In the genomic region with DNA sequence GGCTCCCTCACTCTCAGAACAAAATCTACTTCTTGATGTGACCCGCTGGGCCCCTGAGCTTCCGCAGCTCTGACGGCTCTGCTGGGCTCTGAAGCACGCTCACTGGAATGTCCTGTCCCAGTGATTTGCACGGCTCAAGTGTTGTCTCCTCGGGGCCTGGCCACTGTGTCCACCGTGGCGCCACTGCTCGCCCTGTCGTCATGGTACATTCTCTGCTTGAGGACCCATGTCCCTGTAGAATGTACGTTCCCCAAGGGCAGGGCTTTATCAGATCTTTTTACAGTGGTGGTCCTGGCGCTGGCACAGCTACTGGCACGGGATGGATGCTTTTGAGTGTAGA, we compare ENCODE assay signal across 12 cellular contexts. TPM values are rescaled to one million over a fixed set of nuclear protein-coding genes. Genes with fewer than 3 reads are reported as not detected.
DNase-seq lines count a peak whose midpoint lies in the region; ATAC-seq and TF ChIP-seq lines count a peak whose summit lies in the region.
"Had no signal": no experiment of that assay in that cellular context is flagged by ENCODE, and none has a peak within 500 bp of the region (broad histone marks: within the 10 kb centered on the region; RNA-seq: fewer than 3 reads in every experiment).

No MANE protein-coding gene starts in this region.

- WGBS in heart left ventricle, 4 donors: 55 to 71% (median 58%) methylated on average over 12 to 13 of the region's 13 CpGs

- peaks cover 3 to 62% (median 39%) of the 10 kb centered on the region in 12 donors for H3K4me1 ChIP-seq in heart left ventricle

- no peaks in the 10 kb centered on the region for H3K27me3 Mint-ChIP-seq in mesothelial cell of epicardium (ENCODE audit: low read depth)

- ATAC-seq in heart left ventricle: peak in 1 of 4 donors; percentile 25
- ATAC-seq in Right ventricle myocardium inferior: no peak
- peak; percentile 5 for ATAC-seq in left ventricle myocardium superior
- ATAC-seq in esophagus mucosa: no peak

- no peaks in the 10 kb centered on the region for H3K36me3 Mint-ChIP-seq in mesothelial cell of epicardium

- peaks cover 28% of the 10 kb centered on the region for H3K4me1 Mint-ChIP-seq in mesothelial cell of epicardium

- peaks cover 4% of the 10 kb centered on the region for H3K9me3 Mint-ChIP-seq in mesothelial cell of epicardium

- intact Hi-C loops in heart left ventricle (cut with DNase I): no loop called here
- intact Hi-C loops in Right ventricle myocardium inferior (cut with DNase I): no loop called here
- intact Hi-C loops in left ventricle myocardium superior (cut with micrococcal nuclease): no loop called here
- intact Hi-C loops in posterior vena cava (cut with DNase I): no loop called here

- TF ChIP-seq CTCF in heart left ventricle (IDR thresholded peaks at IDR 0.05) (no peak), mesothelial cell of epicardium (IDR thresholded peaks at IDR 0.05; ENCODE audit: unreplicated experiment) (no peak)

- peak overlapping the region; percentile 67 to 97 (median 82) for H3K27ac ChIP-seq in heart left ventricle

- H3K9me3 ChIP-seq in heart left ventricle: no peaks in the 10 kb centered on the region

- no peak overlapping the region for H3K4me3 Mint-ChIP-seq in mesothelial cell of epicardium

- no peak for DNase-seq in heart left ventricle
- DNase-seq in Right ventricle myocardium inferior (ENCODE audit: missing footprints): no peak
- DNase-seq in left ventricle myocardium superior: peak; percentile 59
- peak; percentile 87 for DNase-seq in posterior vena cava (ENCODE audit: low spot score)
- no peak for DNase-seq in superior temporal gyrus (ENCODE audit: extremely low spot score)
- DNase-seq in SK-N-DZ (ENCODE audit: low spot score): no peak
- no peak for DNase-seq in mesothelial cell of epicardium (ENCODE audit: low spot score in 2 of 2, unreplicated experiment in 2 of 2)
- DNase-seq: activated effector memory CD4-positive, alpha-beta T cell treated with Interleukin-2 at 50 U/mL for 16 hours; SHP77; small intestine had no signal

- no peaks in the 10 kb centered on the region for H3K36me3 ChIP-seq in heart left ventricle

- peak overlapping the region in 8 of 12 donors; percentile 3 to 45 (median 31) for H3K4me3 ChIP-seq in heart left ventricle

- no peaks in the 10 kb centered on the region for H3K27me3 ChIP-seq in heart left ventricle

- H3K27ac Mint-ChIP-seq in mesothelial cell of epicardium: no peak overlapping the region

- no peak for TF ChIP-seq POLR2A in heart left ventricle (IDR thresholded peaks at IDR 0.05)

RNA-seq across cellular contexts. Expression of gene KLHL26, which starts 12.1 kb away (rescaled TPM):
- 10 to 100 TPM in 1 of 9 donors, 1 to 10 TPM in 8; 4.6 to 11.4 (median 6.8) TPM for total RNA-seq in heart left ventricle
- polyA plus RNA-seq in heart left ventricle: 1 to 10 TPM; 2.8 to 4.9 TPM
- 6.6 TPM for total RNA-seq in Right ventricle myocardium inferior
- 5.8 TPM for total RNA-seq in left ventricle myocardium superior
- 10 to 100 TPM; 14.5 to 17.6 TPM for total RNA-seq in posterior vena cava
- 3.0 and 6.1 TPM in 2 replicates for polyA plus RNA-seq in SK-N-DZ (2014; cell fraction: cytosol; rRNA removed)
- polyA plus RNA-seq in SK-N-DZ (2014; cell fraction: nucleus; rRNA removed): 1.6 and 2.7 TPM in 2 replicates
- total RNA-seq in mesothelial cell of epicardium: 12.0 to 13.2 TPM (median 12.6 TPM) in 3 replicates
- 5.6 TPM for total RNA-seq in esophagus mucosa

RNA-seq across cellular contexts. Expression of gene CRTC1, which starts 34.5 kb away (rescaled TPM):
- total RNA-seq in heart left ventricle: 10 to 100 TPM in 2 of 9 donors, 1 to 10 TPM in 7; 3.8 to 10.2 (median 8.2) TPM
- 1 to 10 TPM; 4.4 to 6.4 TPM for polyA plus RNA-seq in heart left ventricle
- total RNA-seq in Right ventricle myocardium inferior: 10.3 TPM
- 10.3 TPM for total RNA-seq in left ventricle myocardium superior
- 10 to 100 TPM in 1 of 2 donors, 1 to 10 TPM in 1; 9.3 to 15.7 TPM for total RNA-seq in posterior vena cava
- 1.8 and 2.4 TPM in 2 replicates for polyA plus RNA-seq in SK-N-DZ (2014; cell fraction: cytosol; rRNA removed)
- polyA plus RNA-seq in SK-N-DZ (2014; cell fraction: nucleus; rRNA removed): 9.7 and 10.7 TPM in 2 replicates
- total RNA-seq in mesothelial cell of epicardium: 29.5 to 31.9 TPM (median 29.5 TPM) in 3 replicates
- 4.0 TPM for total RNA-seq in esophagus mucosa

RNA-seq across cellular contexts. Expression of gene TMEM59L, which starts 36.3 kb away (rescaled TPM):
- total RNA-seq in heart left ventricle (1 to 10 TPM in 5 of 9 donors, under 1 TPM in 4; 0.50 to 4.6 (median 1.1) TPM), Right ventricle myocardium inferior (2.8 TPM), left ventricle myocardium superior (1.5 TPM), posterior vena cava (10 to 100 TPM in 1 of 2 donors, 1 to 10 TPM in 1; 2.8 to 14.5 TPM), mesothelial cell of epicardium (4.9 to 6.4 TPM (median 4.9 TPM) in 3 replicates), esophagus mucosa (0.28 TPM)
- 1 to 10 TPM; 1.5 to 5.1 TPM for polyA plus RNA-seq in heart left ventricle
- polyA plus RNA-seq in SK-N-DZ (2014; cell fraction: cytosol; rRNA removed): 8.1 and 9.2 TPM in 2 replicates
- polyA plus RNA-seq in SK-N-DZ (2014; cell fraction: nucleus; rRNA removed): 35.4 and 50.9 TPM in 2 replicates
- polyA plus RNA-seq: keratinocyte had no signal

RNA-seq across cellular contexts. Expression of gene CRLF1, which starts 42.3 kb away (rescaled TPM):
- total RNA-seq in heart left ventricle (10 to 100 TPM in 4 of 9 donors, 1 to 10 TPM in 5; 2.8 to 60.5 (median 9.9) TPM), Right ventricle myocardium inferior (35.7 TPM), left ventricle myocardium superior (21.4 TPM), posterior vena cava (100 to 1,000 TPM; 154 to 436 TPM), mesothelial cell of epicardium (0.89 to 2.0 TPM (median 1.0 TPM) in 3 replicates), esophagus mucosa (7.9 TPM)
- polyA plus RNA-seq in heart left ventricle: 10 to 100 TPM; 50.2 to 64.0 TPM
- 10.9 and 26.9 TPM in 2 replicates for polyA plus RNA-seq in SK-N-DZ (2014; cell fraction: cytosol; rRNA removed)
- polyA plus RNA-seq in SK-N-DZ (2014; cell fraction: nucleus; rRNA removed): 5.0 and 5.3 TPM in 2 replicates

Comparison
In these comparisons a context has a peak if more than half of its experiments do, and no peak if none do; other contexts are left out.
1. DNase-seq: peak in left ventricle myocardium superior (single experiment) and posterior vena cava (single experiment); none in heart left ventricle (0 of 5), Right ventricle myocardium inferior (single experiment), superior temporal gyrus (single experiment), SK-N-DZ (single experiment) and mesothelial cell of epicardium (0 of 2).